ENCODE assay signal across 8 cellular contexts in the genomic region with DNA sequence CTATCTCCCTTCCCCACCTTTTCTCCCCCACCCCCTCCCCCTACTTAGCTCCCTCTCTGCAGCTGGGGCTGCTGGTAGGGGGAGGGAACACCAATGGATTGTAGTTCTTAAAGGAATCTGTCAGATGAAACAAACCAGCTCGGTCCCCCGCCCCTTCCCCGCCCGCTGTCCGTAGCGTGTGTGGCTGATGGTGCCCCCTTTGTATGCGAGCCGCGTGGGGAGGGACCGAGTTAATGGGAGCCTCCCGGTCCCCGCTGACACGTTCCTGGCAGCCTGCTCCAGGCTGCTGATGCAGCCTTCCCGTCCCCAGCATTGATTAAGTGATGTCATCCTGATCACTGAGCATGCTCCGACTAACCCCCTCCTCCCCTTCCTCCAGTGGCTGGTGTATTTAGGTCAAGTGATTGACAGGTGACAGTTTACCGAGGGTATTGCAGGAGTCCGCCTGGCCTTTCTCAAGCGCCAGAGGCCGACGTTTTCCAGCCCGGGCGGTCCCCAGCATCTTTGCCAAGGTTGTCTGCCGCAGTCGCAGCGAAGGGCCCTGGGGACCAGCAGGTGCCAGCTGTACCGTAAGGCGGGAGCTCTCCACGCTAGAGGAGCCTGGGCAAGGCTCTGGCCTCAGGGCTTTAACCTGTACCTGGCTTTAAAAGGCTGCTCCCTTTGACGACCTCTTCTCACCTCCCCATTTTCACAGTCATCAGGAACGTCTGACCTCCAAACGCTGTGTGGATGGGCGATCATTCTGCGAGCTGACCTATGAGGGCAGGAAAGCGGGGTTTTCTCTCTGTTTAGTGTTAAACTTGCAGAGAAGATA. TPM values are rescaled to one million over a fixed set of nuclear protein-coding genes. Genes with fewer than 3 reads are reported as not detected.
DNase-seq lines count a peak whose midpoint lies in the region; TF ChIP-seq lines count a peak whose summit lies in the region.

No MANE protein-coding gene starts in this region.

- peaks cover 6 to 12% of the 10 kb centered on the region in 2 donors for H3K9me3 ChIP-seq in breast epithelium
- H3K9me3 ChIP-seq in mammary epithelial cell (replicated peaks; ENCODE audit: insufficient read depth, low read length): no peaks in the 10 kb centered on the region
- H3K9me3 ChIP-seq in iPS-18a (ENCODE audit: control insufficient read depth, low read depth, low read length): no peaks in the 10 kb centered on the region
- peaks cover 0 to 16% (median 0%) of the 10 kb centered on the region in 8 donors for H3K9me3 ChIP-seq in spleen

- H3K4me3 ChIP-seq in breast epithelium (peak overlapping the region; percentile 24 to 84 (median 58)), mammary epithelial cell (replicated peaks in 1 of 3; ENCODE audit: insufficient read depth in 1 of 3, low read depth in 2 of 3, low read length in 3 of 3) (no peak overlapping the region), iPS-18a (ENCODE audit: low read length) (peak overlapping the region; percentile 85), spleen (peak overlapping the region in 6 of 8 donors; percentile 6 to 92 (median 66))

- no TSS peak for BruUV-seq in mammary epithelial cell (replicated peaks; lab: Mats Ljungman, UMichigan)

- H3K27ac ChIP-seq in breast epithelium (no peak overlapping the region), mammary epithelial cell (ENCODE audit: insufficient read depth, low read depth, low read length) (no peak overlapping the region), iPS-18a (ENCODE audit: low read length) (no peak overlapping the region), spleen (peak overlapping the region in 1 of 8 donors; percentile 36)

- H3K4me1 ChIP-seq in breast epithelium: peaks cover 0 to 3% of the 10 kb centered on the region in 2 donors
- no peaks in the 10 kb centered on the region for H3K4me1 ChIP-seq in mammary epithelial cell (ENCODE audit: insufficient read depth, low read length)
- H3K4me1 ChIP-seq in iPS-18a (ENCODE audit: control insufficient read depth, low read depth, low read length): no peaks in the 10 kb centered on the region
- peaks cover 4 to 28% (median 27%) of the 10 kb centered on the region in 6 donors for H3K4me1 ChIP-seq in spleen

- H3K36me3 ChIP-seq in breast epithelium (no peaks in the 10 kb centered on the region), mammary epithelial cell (ENCODE audit: insufficient read depth, low read length) (no peaks in the 10 kb centered on the region), iPS-18a (ENCODE audit: control insufficient read depth, low read depth, low read length) (peaks cover 2% of the 10 kb centered on the region), spleen (no peaks in the 10 kb centered on the region)

- CTCF ChIA-PET in mammary epithelial cell (lab: Charles Lee; ENCODE audit: low non-redundant PET): no interaction called here

- TF ChIP-seq CTCF in breast epithelium (IDR thresholded peaks at IDR 0.05) (no peak), mammary epithelial cell (conservative IDR thresholded peaks at IDR 0.05 in 1 of 2, IDR thresholded peaks at IDR 0.05 in 1 of 2; ENCODE audit: extremely low read depth in 1 of 2, insufficient read depth in 1 of 2, low read depth in 1 of 2, low read length in 2 of 2) (no peak), spleen (IDR thresholded peaks at IDR 0.05 in 8 of 11, conservative IDR thresholded peaks at IDR 0.05 in 3 of 11) (no peak)

- H3K9ac ChIP-seq in mammary epithelial cell (ENCODE audit: insufficient read depth, low read length) (no peak overlapping the region), iPS-18a (ENCODE audit: low read length) (peak overlapping the region; percentile 72)

- H4K20me1 ChIP-seq in mammary epithelial cell (ENCODE audit: insufficient read depth, low read length): no peaks in the 10 kb centered on the region

- no peak for TF ChIP-seq POLR2A in breast epithelium (IDR thresholded peaks at IDR 0.05)
- no peak for TF ChIP-seq POLR2A in spleen (IDR thresholded peaks at IDR 0.05)

- DNase-seq in breast epithelium (ENCODE audit: low spot score in 2 of 2): no peak
- no peak for DNase-seq in mammary epithelial cell
- peak; percentile 71 to 85 for DNase-seq in NCI-H526 (lab: John Stamatoyannopoulos, UW)
- DNase-seq in activated gamma-delta T cell treated with Interleukin-2 at 50 U/mL for 16 hours: peak; percentile 31
- DNase-seq in spleen: peak; percentile 82
- no peak for DNase-seq in activated CD4-positive, CD25-positive, alpha-beta regulatory T cell (lab: John Stamatoyannopoulos, UW)
- no peak for DNase-seq in HT-29 (ENCODE audit: low spot score)

- in situ Hi-C loops in mammary epithelial cell (cut with MboI; ENCODE audit: low sequenced_read_pairs in 2 of 2): no loop called here

- dilution Hi-C loops in mammary epithelial cell (cut with HindIII; ENCODE audit: low sequenced_read_pairs): no loop called here

- intact Hi-C loops in breast epithelium (cut with DNase I; ENCODE audit: low total_unique reads): no loop called here
- intact Hi-C loops in mammary epithelial cell (cut with micrococcal nuclease): no loop called here
- intact Hi-C loops in spleen (cut with DNase I; ENCODE audit: low total_unique reads): no loop called here

- no peak overlapping the region for H3K4me2 ChIP-seq in mammary epithelial cell (ENCODE audit: insufficient read depth, low read depth, low read length)

- WGBS in mammary epithelial cell (ENCODE audit: low coverage, missing lambda C conversion rate): 13% methylated on average over 20 of the region's 34 CpGs
- 13 to 25% (median 15%) methylated on average over 10 to 34 of the region's 34 CpGs for WGBS in spleen, 5 donors

- no peaks in the 10 kb centered on the region for H3K79me2 ChIP-seq in mammary epithelial cell (ENCODE audit: insufficient read depth, low read length)

- H3K27me3 ChIP-seq in breast epithelium: peaks cover 0 to 17% of the 10 kb centered on the region in 2 donors
- peaks cover 24% of the 10 kb centered on the region for H3K27me3 ChIP-seq in mammary epithelial cell (ENCODE audit: insufficient read depth, low read length)
- peaks cover 26% of the 10 kb centered on the region for H3K27me3 ChIP-seq in iPS-18a (ENCODE audit: control insufficient read depth, insufficient read depth, low read length)
- peaks cover 4 to 76% (median 31%) of the 10 kb centered on the region in 7 donors for H3K27me3 ChIP-seq in spleen (replicated peaks in 1 of 7)

- H2AFZ ChIP-seq in mammary epithelial cell (ENCODE audit: low read depth, low read length): no peak overlapping the region

RNA-seq across cellular contexts. Expression of gene KIF5C, which starts 1.8 kb away (rescaled TPM):
- 10 to 100 TPM in 1 of 3 donors, 1 to 10 TPM in 2; 2.7 to 13.3 (median 6.2) TPM for total RNA-seq in breast epithelium
- total RNA-seq in mammary epithelial cell: under 1 TPM in 1 of 2 donors, not detected in 1; under 0.01 TPM
- polyA plus RNA-seq in mammary epithelial cell: 0.06 TPM
- polyA minus RNA-seq in mammary epithelial cell: 0.31 TPM
- 1 to 10 TPM; 2.3 to 8.3 (median 6.2) TPM for total RNA-seq in spleen
- 1 to 10 TPM in 2 of 3 donors, under 1 TPM in 1; 0.61 to 1.4 (median 1.1) TPM for polyA plus RNA-seq in spleen
- total RNA-seq in HT-29 (2014; rRNA removed; shearing (Covaris generic)): not detected in 2 replicates

Comparison
In these comparisons a context has a peak if more than half of its experiments do, and no peak if none do; other contexts are left out.
1. H3K4me3 ChIP-seq: peak in breast epithelium (3 of 3), iPS-18a (single experiment) and spleen (6 of 8); none in mammary epithelial cell (0 of 3).
2. DNase-seq: peak in NCI-H526 (2 of 2), activated gamma-delta T cell treated with Interleukin-2 at 50 U/mL for 16 hours (single experiment) and spleen (single experiment); none in breast epithelium (0 of 2), mammary epithelial cell (single experiment), activated CD4-positive, CD25-positive, alpha-beta regulatory T cell (0 of 4) and HT-29 (single experiment).